24 cellular contexts compared by ENCODE assay signal in genomic region chr4:3615386-3616286, GRCh38.
DNase-seq lines count a peak whose midpoint lies in the region; ATAC-seq and TF ChIP-seq lines count a peak whose summit lies in the region.
"Had no signal": no experiment of that assay in that cellular context is flagged by ENCODE, and none has a peak within 500 bp of the region (broad histone marks: within the 10 kb centered on the region; RNA-seq: fewer than 3 reads in every experiment).

No MANE protein-coding gene starts in this region.

- no peak overlapping the region for H3K14ac ChIP-seq in neuronal stem cell (ENCODE audit: low read length)

- peak; percentile 1 for DNase-seq in activated CD4-positive, alpha-beta T cell treated with anti-CD3 and anti-CD28 coated beads for 36 hours
- DNase-seq in activated CD4-positive, alpha-beta T cell treated with anti-CD3 and anti-CD28 coated beads, Interleukin-2, amount 10 ng/mL, durations not matched to agents 24 days and 14 days = no peak
- DNase-seq in chondrocyte (ENCODE audit: low spot score) (peak; percentile 69), neuronal stem cell (ENCODE audit: low spot score) (no peak), upper lobe of right lung (peak; percentile 61), DMS79 (lab: John Stamatoyannopoulos, UW) (no peak)
- DNase-seq: Caco-2; CD8-positive, alpha-beta T cell; DMS79 treated with DMSO at 0.1 percent for 48 hours; GF-D8; H7; NCI-H1048; NCI-H1417; NCI-H1694; NCI-H2081; NCI-H2227 treated with DMSO at 0.1 percent for 48 hours; Right ventricle myocardium superior; RPMI8226 had no signal

- peak overlapping the region; percentile 29 for H2BK5ac ChIP-seq in neuronal stem cell (ENCODE audit: low read length)

- H2BK120ac ChIP-seq in neuronal stem cell (ENCODE audit: low read depth, low read length) = peak overlapping the region; percentile 72

- no peak for ATAC-seq in activated CD4-positive, alpha-beta T cell treated with anti-CD3 and anti-CD28 coated beads for 36 hours
- no peak for ATAC-seq in upper lobe of right lung
- no peak for ATAC-seq in HG03354 (IDR thresholded peaks at IDR 0.05; ENCODE audit: poor library complexity, severe bottlenecking, unreplicated experiment)
- ATAC-seq: CD8-positive, alpha-beta T cell had no signal

- no peak overlapping the region for H3K4ac ChIP-seq in neuronal stem cell (ENCODE audit: low read length)

- H2AK5ac ChIP-seq in neuronal stem cell (ENCODE audit: low read depth, low read length) = peak overlapping the region; percentile 84

- no peak overlapping the region for H3K4me3 ChIP-seq in neuronal stem cell (ENCODE audit: low read length in 2 of 2)
- H3K4me3 ChIP-seq in upper lobe of right lung = no peak overlapping the region
- H3K4me3 ChIP-seq: SJSA1 had no signal

- peak overlapping the region; percentile 89 for H2BK12ac ChIP-seq in neuronal stem cell (ENCODE audit: low read length)

- no peak overlapping the region for H3K23ac ChIP-seq in neuronal stem cell (ENCODE audit: low read depth, low read length, poor library complexity)

- H3K18ac ChIP-seq in neuronal stem cell (ENCODE audit: low read length) = peak overlapping the region; percentile 93

- H3K4me1 Mint-ChIP-seq in activated CD4-positive, alpha-beta T cell treated with anti-CD3 and anti-CD28 coated beads for 36 hours = peaks cover 2% of the 10 kb centered on the region
- H3K4me1 Mint-ChIP-seq in activated CD4-positive, alpha-beta T cell treated with anti-CD3 and anti-CD28 coated beads, Interleukin-2, amount 10 ng/mL, durations not matched to agents 24 days and 14 days = peaks cover 3% of the 10 kb centered on the region
- H3K4me1 Mint-ChIP-seq in chondrocyte (ENCODE audit: low read depth) = peaks cover 5% of the 10 kb centered on the region

- intact Hi-C loops in activated CD4-positive, alpha-beta T cell treated with anti-CD3 and anti-CD28 coated beads for 36 hours (cut with DNase I, micrococcal nuclease) = no loop called here
- intact Hi-C loops in activated CD4-positive, alpha-beta T cell treated with anti-CD3 and anti-CD28 coated beads, Interleukin-2, amount 10 ng/mL, durations not matched to agents 24 days and 14 days (cut with micrococcal nuclease) = no loop called here
- intact Hi-C loops in upper lobe of right lung (cut with DNase I) = no loop called here

- H3K9me3 ChIP-seq in neuronal stem cell (replicated peaks in 1 of 2; ENCODE audit: control insufficient read depth in 2 of 2, insufficient read depth in 1 of 2, low read depth in 1 of 2, low read length in 2 of 2) (no peaks in the 10 kb centered on the region), upper lobe of right lung (no peaks in the 10 kb centered on the region)
- H3K9me3 ChIP-seq: Caco-2, SJSA1 had no signal

- H3K36me3 ChIP-seq in neuronal stem cell (replicated peaks in 1 of 2; ENCODE audit: control insufficient read depth in 2 of 2, insufficient read depth in 2 of 2, low read length in 2 of 2) = no peaks in the 10 kb centered on the region
- no peaks in the 10 kb centered on the region for H3K36me3 ChIP-seq in upper lobe of right lung
- H3K36me3 ChIP-seq: SJSA1 had no signal

- TF ChIP-seq CTCF in chondrocyte (IDR thresholded peaks at IDR 0.05) (no peak), upper lobe of right lung (IDR thresholded peaks at IDR 0.05) (no peak)

- H3K27ac ChIP-seq in neuronal stem cell (replicated peaks; ENCODE audit: low read length) (no peak overlapping the region), upper lobe of right lung (no peak overlapping the region)
- H3K27ac ChIP-seq: 22Rv1, HL-60, SJSA1 had no signal

- H4K8ac ChIP-seq in neuronal stem cell (ENCODE audit: low read depth, low read length) = no peak overlapping the region

- no peak overlapping the region for H2AFZ ChIP-seq in neuronal stem cell (ENCODE audit: low read length)

- peak overlapping the region; percentile 46 for H4K91ac ChIP-seq in neuronal stem cell (ENCODE audit: low read depth, low read length, poor library complexity)

- H3K27me3 ChIP-seq in neuronal stem cell (ENCODE audit: control insufficient read depth in 3 of 3, insufficient read depth in 3 of 3, low read depth in 1 of 3, low read length in 3 of 3) (no peaks in the 10 kb centered on the region), upper lobe of right lung (no peaks in the 10 kb centered on the region)

- no peak overlapping the region for H3K9ac ChIP-seq in neuronal stem cell (ENCODE audit: low read depth, low read length, poor library complexity)

- CTCF ChIA-PET in activated CD4-positive, alpha-beta T cell treated with anti-CD3 and anti-CD28 coated beads for 36 hours (lab: Charles Lee) = interaction anchor here (0.6 kb wide), 1 partner anchor 859 kb away, joined by 3 read pairs; no protein-coding TSS in a partner anchor

- no peaks in the 10 kb centered on the region for H3K36me3 Mint-ChIP-seq in activated CD4-positive, alpha-beta T cell treated with anti-CD3 and anti-CD28 coated beads for 36 hours (ENCODE audit: low read depth)
- H3K36me3 Mint-ChIP-seq in activated CD4-positive, alpha-beta T cell treated with anti-CD3 and anti-CD28 coated beads, Interleukin-2, amount 10 ng/mL, durations not matched to agents 24 days and 14 days (ENCODE audit: low read depth) = no peaks in the 10 kb centered on the region
- H3K36me3 Mint-ChIP-seq in chondrocyte (ENCODE audit: low read depth) = peaks cover 3% of the 10 kb centered on the region
- H3K36me3 Mint-ChIP-seq: CD8-positive, alpha-beta T cell; IgD-negative memory B cell had no signal

- WGBS in neuronal stem cell (ENCODE audit: extremely low coverage in 2 of 2, insufficient read length in 2 of 2, insufficient replicate concordance in 1 of 2), 2 donors = no CpG with 5 or more reads among the region's 40 CpGs

- no peaks in the 10 kb centered on the region for H3K9me3 Mint-ChIP-seq in activated CD4-positive, alpha-beta T cell treated with anti-CD3 and anti-CD28 coated beads for 36 hours (ENCODE audit: low read depth)
- H3K9me3 Mint-ChIP-seq in activated CD4-positive, alpha-beta T cell treated with anti-CD3 and anti-CD28 coated beads, Interleukin-2, amount 10 ng/mL, durations not matched to agents 24 days and 14 days = peaks cover 10% of the 10 kb centered on the region
- H3K9me3 Mint-ChIP-seq in chondrocyte (ENCODE audit: low read depth) = peaks cover 3% of the 10 kb centered on the region
- H3K9me3 Mint-ChIP-seq: CD8-positive, alpha-beta T cell had no signal

- no peak overlapping the region for H3K27ac Mint-ChIP-seq in activated CD4-positive, alpha-beta T cell treated with anti-CD3 and anti-CD28 coated beads for 36 hours
- H3K27ac Mint-ChIP-seq in activated CD4-positive, alpha-beta T cell treated with anti-CD3 and anti-CD28 coated beads, Interleukin-2, amount 10 ng/mL, durations not matched to agents 24 days and 14 days = no peak overlapping the region
- no peak overlapping the region for H3K27ac Mint-ChIP-seq in chondrocyte (ENCODE audit: unreplicated experiment)
- H3K27ac Mint-ChIP-seq: B cell; CD8-positive, alpha-beta T cell; IgD-negative memory B cell had no signal

- H3K79me1 ChIP-seq in neuronal stem cell (ENCODE audit: low read depth, low read length) = peaks cover 2% of the 10 kb centered on the region

- H2BK15ac ChIP-seq in neuronal stem cell (ENCODE audit: low read length) = peak overlapping the region; percentile 70

- H3K4me3 Mint-ChIP-seq in activated CD4-positive, alpha-beta T cell treated with anti-CD3 and anti-CD28 coated beads for 36 hours = no peak overlapping the region
- no peak overlapping the region for H3K4me3 Mint-ChIP-seq in activated CD4-positive, alpha-beta T cell treated with anti-CD3 and anti-CD28 coated beads, Interleukin-2, amount 10 ng/mL, durations not matched to agents 24 days and 14 days
- no peak overlapping the region for H3K4me3 Mint-ChIP-seq in chondrocyte (ENCODE audit: unreplicated experiment)
- H3K4me3 Mint-ChIP-seq: B cell; CD8-positive, alpha-beta T cell; IgD-negative memory B cell had no signal

- H3K4me2 ChIP-seq in neuronal stem cell (ENCODE audit: insufficient read depth, low read length, poor library complexity, severe bottlenecking) = no peak overlapping the region

- POLR2A ChIA-PET in activated CD4-positive, alpha-beta T cell treated with anti-CD3 and anti-CD28 coated beads for 36 hours (lab: Charles Lee) = no interaction called here

- H3K4me1 ChIP-seq in neuronal stem cell (ENCODE audit: control insufficient read depth in 2 of 2, insufficient read depth in 1 of 2, low read depth in 1 of 2, low read length in 2 of 2) = peaks cover 0 to 16% of the 10 kb centered on the region in 2 donors
- H3K4me1 ChIP-seq in upper lobe of right lung = no peaks in the 10 kb centered on the region
- H3K4me1 ChIP-seq: Caco-2, SJSA1 had no signal

- H3K27me3 Mint-ChIP-seq in activated CD4-positive, alpha-beta T cell treated with anti-CD3 and anti-CD28 coated beads for 36 hours = peaks cover 7% of the 10 kb centered on the region
- H3K27me3 Mint-ChIP-seq in activated CD4-positive, alpha-beta T cell treated with anti-CD3 and anti-CD28 coated beads, Interleukin-2, amount 10 ng/mL, durations not matched to agents 24 days and 14 days = peaks cover 2% of the 10 kb centered on the region
- H3K27me3 Mint-ChIP-seq in chondrocyte (ENCODE audit: low read depth) = peaks cover 29% of the 10 kb centered on the region

Comparison
In these comparisons a context has a peak if more than half of its experiments do, and no peak if none do; other contexts are left out.
1. DNase-seq: peak in activated CD4-positive, alpha-beta T cell treated with anti-CD3 and anti-CD28 coated beads for 36 hours (single experiment), chondrocyte (single experiment) and upper lobe of right lung (single experiment); none in activated CD4-positive, alpha-beta T cell treated with anti-CD3 and anti-CD28 coated beads, Interleukin-2, amount 10 ng/mL, durations not matched to agents 24 days and 14 days (single experiment), neuronal stem cell (single experiment) and DMS79 (single experiment).